15 cellular contexts compared by ENCODE assay signal in genomic region chr11:67405688-67406339, GRCh38. TPM values are rescaled to one million over a fixed set of nuclear protein-coding genes. Genes with fewer than 3 reads are reported as not detected.
DNase-seq lines count a peak whose midpoint lies in the region; ATAC-seq and TF ChIP-seq lines count a peak whose summit lies in the region.
"Had no signal": no experiment of that assay in that cellular context is flagged by ENCODE, and none has a peak within 500 bp of the region (broad histone marks: within the 10 kb centered on the region; RNA-seq: fewer than 3 reads in every experiment).

No MANE protein-coding gene starts in this region.

- CTCF ChIA-PET in naive thymus-derived CD4-positive, alpha-beta T cell (lab: Charles Lee): interaction anchor here (6.4 kb wide), 1 partner anchor 13 kb away, joined by 67 read pairs; no protein-coding TSS in a partner anchor

- H3K4me3 ChIP-seq in HL-60 (replicated peaks; ENCODE audit: insufficient read depth, low read length): no peak overlapping the region
- H3K4me3 ChIP-seq in naive thymus-derived CD4-positive, alpha-beta T cell (ENCODE audit: low read length): peak overlapping the region; percentile 98
- H3K4me3 ChIP-seq in stomach: peak overlapping the region in 2 of 4 donors; percentile 42 to 43
- H3K4me3 ChIP-seq: SJSA1 had no signal

- intact Hi-C loops in CD14-positive monocyte (cut with micrococcal nuclease) (no loop called here), stomach (cut with DNase I; ENCODE audit: low total_unique reads) (no loop called here)
- intact Hi-C loops in naive thymus-derived CD4-positive, alpha-beta T cell (cut with micrococcal nuclease): no loop called here

- POLR2A ChIA-PET in activated naive CD8-positive, alpha-beta T cell treated with anti-CD3 and anti-CD28 coated beads, Interleukin-2, amount 10 ng/mL, durations not matched to agents 7 days and 5 days (lab: Charles Lee): interaction anchor here (0.5 to 12.5 kb wide), 11 partner anchors 10 to 117 kb away, joined by 3 to 491 read pairs (median 19); partner anchors contain the start of genes AIP, CARNS1, POLD4 and PTPRCAP
- POLR2A ChIA-PET in naive thymus-derived CD4-positive, alpha-beta T cell (lab: Charles Lee): interaction anchor here (0.8 to 25.4 kb wide), 8 partner anchors 15 to 94 kb away, joined by 3 to 1530 read pairs (median 50); partner anchors contain the start of genes AIP, CARNS1, POLD4 and PTPRCAP

- TF ChIP-seq CTCF in CD14-positive monocyte (IDR thresholded peaks at IDR 0.05): no peak
- TF ChIP-seq CTCF in HL-60 (IDR thresholded peaks at IDR 0.05; ENCODE audit: insufficient read depth, low read length): no peak
- no peak for TF ChIP-seq CTCF in stomach (IDR thresholded peaks at IDR 0.05)

- H3K27ac ChIP-seq in HL-60 (replicated peaks) (peak overlapping the region; percentile 94), stomach (peak overlapping the region in 2 of 5 donors; percentile 79 to 98)
- peak overlapping the region; percentile 87 for H3K27ac ChIP-seq in naive thymus-derived CD4-positive, alpha-beta T cell (ENCODE audit: low read depth, low read length)
- H3K27ac ChIP-seq: SJSA1, VCaP had no signal

- peak overlapping the region in 5 of 7 donors; percentile 36 to 93 (median 56) for H3K27ac Mint-ChIP-seq in CD14-positive monocyte
- H3K27ac Mint-ChIP-seq in activated naive CD8-positive, alpha-beta T cell treated with anti-CD3 and anti-CD28 coated beads, Interleukin-2, amount 10 ng/mL, durations not matched to agents 7 days and 5 days: peak overlapping the region; percentile 95
- H3K27ac Mint-ChIP-seq in naive thymus-derived CD4-positive, alpha-beta T cell: peak overlapping the region in 8 of 9 donors; percentile 91 to 96 (median 95)
- H3K27ac Mint-ChIP-seq: progenitor cell of endocrine pancreas had no signal

- H3K36me3 Mint-ChIP-seq in CD14-positive monocyte: peaks cover 19 to 36% of the 10 kb centered on the region in 2 donors
- peaks cover 40% of the 10 kb centered on the region for H3K36me3 Mint-ChIP-seq in activated naive CD8-positive, alpha-beta T cell treated with anti-CD3 and anti-CD28 coated beads, Interleukin-2, amount 10 ng/mL, durations not matched to agents 7 days and 5 days
- peaks cover 0 to 49% (median 11%) of the 10 kb centered on the region in 5 donors for H3K36me3 Mint-ChIP-seq in naive thymus-derived CD4-positive, alpha-beta T cell

- H3K27me3 Mint-ChIP-seq in CD14-positive monocyte (ENCODE audit: low read depth in 3 of 3): peaks cover 0 to 3% (median 2%) of the 10 kb centered on the region in 3 donors
- H3K27me3 Mint-ChIP-seq in activated naive CD8-positive, alpha-beta T cell treated with anti-CD3 and anti-CD28 coated beads, Interleukin-2, amount 10 ng/mL, durations not matched to agents 7 days and 5 days: no peaks in the 10 kb centered on the region
- no peaks in the 10 kb centered on the region for H3K27me3 Mint-ChIP-seq in naive thymus-derived CD4-positive, alpha-beta T cell

- H3K4me1 ChIP-seq in naive thymus-derived CD4-positive, alpha-beta T cell (ENCODE audit: control insufficient read depth in 2 of 2, insufficient read depth in 2 of 2, low read length in 2 of 2): peaks cover 68 to 76% of the 10 kb centered on the region in 2 donors
- H3K4me1 ChIP-seq in stomach: peaks cover 11 to 58% (median 36%) of the 10 kb centered on the region in 4 donors

- no peaks in the 10 kb centered on the region for H3K9me3 ChIP-seq in naive thymus-derived CD4-positive, alpha-beta T cell (ENCODE audit: control insufficient read depth in 2 of 3, low read length in 3 of 3)
- H3K9me3 ChIP-seq in stomach: no peaks in the 10 kb centered on the region
- H3K9me3 ChIP-seq: upper lobe of left lung had no signal

- no peak for ATAC-seq in activated naive CD8-positive, alpha-beta T cell treated with anti-CD3 and anti-CD28 coated beads, Interleukin-2, amount 10 ng/mL, durations not matched to agents 7 days and 5 days (ENCODE audit: low read depth)
- ATAC-seq in naive thymus-derived CD4-positive, alpha-beta T cell: no peak
- ATAC-seq in HG03135 (IDR thresholded peaks at IDR 0.05; ENCODE audit: unreplicated experiment) (no peak), GM18505 (IDR thresholded peaks at IDR 0.05; ENCODE audit: unreplicated experiment) (no peak)

- H3K36me3 ChIP-seq in naive thymus-derived CD4-positive, alpha-beta T cell (ENCODE audit: control insufficient read depth in 2 of 3, insufficient read depth in 3 of 3, low read length in 3 of 3): peaks cover 0 to 26% (median 5%) of the 10 kb centered on the region in 3 experiments
- H3K36me3 ChIP-seq in stomach: no peaks in the 10 kb centered on the region
- H3K36me3 ChIP-seq: upper lobe of left lung had no signal

- H3K4me1 Mint-ChIP-seq in CD14-positive monocyte: peaks cover 80% of the 10 kb centered on the region
- peaks cover 48% of the 10 kb centered on the region for H3K4me1 Mint-ChIP-seq in activated naive CD8-positive, alpha-beta T cell treated with anti-CD3 and anti-CD28 coated beads, Interleukin-2, amount 10 ng/mL, durations not matched to agents 7 days and 5 days
- H3K4me1 Mint-ChIP-seq in naive thymus-derived CD4-positive, alpha-beta T cell: peaks cover 28 to 65% (median 56%) of the 10 kb centered on the region in 7 donors

- H3K27me3 ChIP-seq in HL-60 (ENCODE audit: insufficient read depth, poor library complexity, severe bottlenecking): no peaks in the 10 kb centered on the region
- no peaks in the 10 kb centered on the region for H3K27me3 ChIP-seq in naive thymus-derived CD4-positive, alpha-beta T cell (ENCODE audit: control insufficient read depth in 2 of 2, insufficient read depth in 2 of 2, low read length in 2 of 2)
- peaks cover 0 to 69% (median 0%) of the 10 kb centered on the region in 3 donors for H3K27me3 ChIP-seq in stomach
- H3K27me3 ChIP-seq: upper lobe of left lung had no signal

- no peak for TF ChIP-seq EP300 in stomach (IDR thresholded peaks at IDR 0.05)

- TF ChIP-seq POLR2A in stomach (IDR thresholded peaks at IDR 0.05) (no peak), GM18505 (IDR thresholded peaks at IDR 0.05; ENCODE audit: borderline replicate concordance, extremely low read depth, insufficient read depth, insufficient read length) (no peak)

- H3K9me3 Mint-ChIP-seq in CD14-positive monocyte: no peaks in the 10 kb centered on the region
- H3K9me3 Mint-ChIP-seq in activated naive CD8-positive, alpha-beta T cell treated with anti-CD3 and anti-CD28 coated beads, Interleukin-2, amount 10 ng/mL, durations not matched to agents 7 days and 5 days: no peaks in the 10 kb centered on the region
- peaks cover 0 to 3% (median 0%) of the 10 kb centered on the region in 11 donors for H3K9me3 Mint-ChIP-seq in naive thymus-derived CD4-positive, alpha-beta T cell

- H3K4me3 Mint-ChIP-seq in CD14-positive monocyte: no peak overlapping the region
- H3K4me3 Mint-ChIP-seq in activated naive CD8-positive, alpha-beta T cell treated with anti-CD3 and anti-CD28 coated beads, Interleukin-2, amount 10 ng/mL, durations not matched to agents 7 days and 5 days: peak overlapping the region; percentile 98
- peak overlapping the region; percentile 90 to 100 (median 98) for H3K4me3 Mint-ChIP-seq in naive thymus-derived CD4-positive, alpha-beta T cell

- WGBS in stomach, 5 donors: 81 to 100% (median 85%) methylated on average over 4 to 9 of the region's 9 CpGs

- no peak for DNase-seq in CD14-positive monocyte (ENCODE audit: low spot score)
- DNase-seq in HL-60 (ENCODE audit: low read depth in 1 of 2, low spot score in 1 of 2): no peak
- peak; percentile 54 for DNase-seq in activated naive CD8-positive, alpha-beta T cell treated with anti-CD3 and anti-CD28 coated beads, Interleukin-2, amount 10 ng/mL, durations not matched to agents 7 days and 5 days
- no peak for DNase-seq in naive thymus-derived CD4-positive, alpha-beta T cell
- no peak for DNase-seq in stomach
- DNase-seq: NCI-H1105 had no signal

RNA-seq across cellular contexts. Expression of gene TBC1D10C, which starts 1.9 kb away (rescaled TPM):
- polyA plus RNA-seq in CD14-positive monocyte (10 to 100 TPM; 68.6 to 72.9 TPM), stomach (1 to 10 TPM; 2.8 to 6.1 (median 5.5) TPM)
- 100 to 1,000 TPM; 359 to 367 TPM for total RNA-seq in activated naive CD8-positive, alpha-beta T cell treated with anti-CD3 and anti-CD28 coated beads, Interleukin-2, amount 10 ng/mL, durations not matched to agents 7 days and 5 days
- 100 to 1,000 TPM; 243 to 425 (median 346) TPM for total RNA-seq in naive thymus-derived CD4-positive, alpha-beta T cell
- polyA plus RNA-seq in naive thymus-derived CD4-positive, alpha-beta T cell: 100 to 1,000 TPM; 225 to 366 TPM
- 10 to 100 TPM in 1 of 5 donors, 1 to 10 TPM in 3, under 1 TPM in 1; 0.29 to 12.0 (median 3.5) TPM for total RNA-seq in stomach
- total RNA-seq: bronchial epithelial cell, endothelial cell of umbilical vein, SJSA1 had no signal
- polyA plus RNA-seq: BJ, endothelial cell of umbilical vein had no signal

RNA-seq across cellular contexts. Expression of gene PPP1CA, which starts 4.2 kb away (rescaled TPM):
- 100 to 1,000 TPM; 461 to 551 TPM for polyA plus RNA-seq in CD14-positive monocyte
- 100 to 1,000 TPM; 290 to 311 TPM for total RNA-seq in activated naive CD8-positive, alpha-beta T cell treated with anti-CD3 and anti-CD28 coated beads, Interleukin-2, amount 10 ng/mL, durations not matched to agents 7 days and 5 days
- total RNA-seq in naive thymus-derived CD4-positive, alpha-beta T cell: 100 to 1,000 TPM in 4 of 5 experiments, 10 to 100 TPM in 1; 83.0 to 339 (median 122) TPM
- polyA plus RNA-seq in naive thymus-derived CD4-positive, alpha-beta T cell: 100 to 1,000 TPM; 350 to 363 TPM
- 100 to 1,000 TPM in 2 of 5 donors, 10 to 100 TPM in 3; 28.6 to 229 (median 97.9) TPM for total RNA-seq in stomach
- polyA plus RNA-seq in stomach: 100 to 1,000 TPM; 109 to 203 (median 153) TPM

RNA-seq across cellular contexts. Expression of gene CARNS1, which starts 9.7 kb away (rescaled TPM):
- not detected for polyA plus RNA-seq in CD14-positive monocyte
- 1 to 10 TPM; 5.5 to 5.6 TPM for total RNA-seq in activated naive CD8-positive, alpha-beta T cell treated with anti-CD3 and anti-CD28 coated beads, Interleukin-2, amount 10 ng/mL, durations not matched to agents 7 days and 5 days
- 10 to 100 TPM in 2 of 5 experiments, 1 to 10 TPM in 2, under 1 TPM in 1; 0.53 to 14.2 (median 5.1) TPM for total RNA-seq in naive thymus-derived CD4-positive, alpha-beta T cell
- polyA plus RNA-seq in naive thymus-derived CD4-positive, alpha-beta T cell: 1 to 10 TPM in 1 of 2 donors, under 1 TPM in 1; 0.97 to 1.4 TPM
- 10 to 100 TPM in 3 of 5 donors, 1 to 10 TPM in 1, under 1 TPM in 1; 0.29 to 33.3 (median 15.4) TPM for total RNA-seq in stomach
- 1 to 10 TPM in 2 of 3 donors, under 1 TPM in 1; 0.88 to 3.4 (median 2.4) TPM for polyA plus RNA-seq in stomach
- total RNA-seq: SJSA1 had no signal

RNA-seq across cellular contexts. Expression of gene RAD9A, which starts 14.0 kb away (rescaled TPM):
- polyA plus RNA-seq in CD14-positive monocyte: 1 to 10 TPM; 3.7 to 3.8 TPM
- 10 to 100 TPM; 65.3 to 67.1 TPM for total RNA-seq in activated naive CD8-positive, alpha-beta T cell treated with anti-CD3 and anti-CD28 coated beads, Interleukin-2, amount 10 ng/mL, durations not matched to agents 7 days and 5 days
- 10 to 100 TPM; 25.6 to 48.0 (median 45.0) TPM for total RNA-seq in naive thymus-derived CD4-positive, alpha-beta T cell
- 1 to 10 TPM; 6.3 to 7.2 TPM for polyA plus RNA-seq in naive thymus-derived CD4-positive, alpha-beta T cell
- 10 to 100 TPM in 4 of 5 donors, 1 to 10 TPM in 1; 7.0 to 88.9 (median 29.5) TPM for total RNA-seq in stomach
- 10 to 100 TPM; 11.8 to 30.3 (median 17.0) TPM for polyA plus RNA-seq in stomach

RNA-seq across cellular contexts. Expression of gene RPS6KB2, which starts 22.5 kb away (rescaled TPM):
- polyA plus RNA-seq in CD14-positive monocyte (10 to 100 TPM; 51.6 to 53.8 TPM), stomach (10 to 100 TPM; 49.3 to 74.1 (median 68.9) TPM)
- total RNA-seq in activated naive CD8-positive, alpha-beta T cell treated with anti-CD3 and anti-CD28 coated beads, Interleukin-2, amount 10 ng/mL, durations not matched to agents 7 days and 5 days: 10 to 100 TPM; 69.0 to 71.4 TPM
- total RNA-seq in naive thymus-derived CD4-positive, alpha-beta T cell: 10 to 100 TPM; 61.9 to 83.9 (median 77.7) TPM
- polyA plus RNA-seq in naive thymus-derived CD4-positive, alpha-beta T cell: 10 to 100 TPM; 45.2 to 46.6 TPM
- 100 to 1,000 TPM in 2 of 5 donors, 10 to 100 TPM in 3; 29.7 to 434 (median 82.3) TPM for total RNA-seq in stomach

Comparison
In these comparisons a context has a peak if more than half of its experiments do, and no peak if none do; other contexts are left out.
1. H3K4me3 Mint-ChIP-seq: peak in activated naive CD8-positive, alpha-beta T cell treated with anti-CD3 and anti-CD28 coated beads, Interleukin-2, amount 10 ng/mL, durations not matched to agents 7 days and 5 days (single experiment) and naive thymus-derived CD4-positive, alpha-beta T cell (10 of 10); none in CD14-positive monocyte (0 of 2).
2. RNA of gene TBC1D10C, which starts 1.9 kb away (total RNA-seq): 359 to 367 TPM in activated naive CD8-positive, alpha-beta T cell treated with anti-CD3 and anti-CD28 coated beads, Interleukin-2, amount 10 ng/mL, durations not matched to agents 7 days and 5 days and 243 to 425 TPM in naive thymus-derived CD4-positive, alpha-beta T cell; 0.29 to 12.0 TPM in stomach; every median in the first group is over 10 times any median in the second.
3. Peak in every context shown above with its lines, with median percentiles within 50 percentile points of each other: H3K27ac Mint-ChIP-seq.